Comparison of ENCODE assay signal across 23 cellular contexts in the genomic region with DNA sequence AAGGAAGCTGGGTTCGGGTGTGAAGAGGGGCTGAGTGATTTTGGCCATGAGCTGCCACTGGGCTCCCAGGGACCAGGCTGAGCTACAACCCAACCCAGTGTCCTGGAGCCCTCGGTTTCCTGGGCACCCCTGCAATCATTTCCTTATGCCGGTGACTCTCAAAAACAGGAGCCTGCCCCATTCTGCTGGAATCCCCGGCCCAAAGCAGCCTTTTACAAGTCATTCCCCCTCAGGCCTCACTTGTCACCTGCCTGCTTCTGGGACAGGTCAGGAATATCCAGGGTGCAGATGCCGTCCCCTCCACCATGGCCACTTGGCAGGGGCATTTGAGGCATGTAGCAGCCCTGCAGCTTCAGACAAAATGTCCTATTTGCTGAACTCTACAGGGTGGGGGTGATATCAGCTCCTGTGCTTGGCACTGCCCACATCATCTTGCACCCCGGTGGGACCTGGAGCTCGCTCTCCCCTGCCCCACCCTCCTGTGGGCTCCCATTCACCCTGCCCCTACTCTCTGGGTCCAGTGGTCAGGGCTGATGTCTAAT. TPM values are rescaled to one million over a fixed set of nuclear protein-coding genes. Genes with fewer than 3 reads are reported as not detected.
"Had no signal": no experiment of that assay in that cellular context is flagged by ENCODE, and none has a peak within 500 bp of the region (broad histone marks: within the 10 kb centered on the region; RNA-seq: fewer than 3 reads in every experiment).

No MANE protein-coding gene starts in this region.

- H3K4me3 ChIP-seq: dorsolateral prefrontal cortex, esophagus muscularis mucosa, gastrocnemius medialis, heart right ventricle, mucosa of descending colon, pancreas, smooth muscle cell, testis, tibial nerve had no signal

- H3K27me3 ChIP-seq: dorsolateral prefrontal cortex, gastrocnemius medialis, heart right ventricle, pancreas, testis, tibial nerve had no signal

- FAIRE-seq: keratinocyte, pancreas had no signal

- H3K9me3 ChIP-seq: esophagus muscularis mucosa, gastrocnemius medialis, heart right ventricle, mucosa of descending colon, pancreas, testis, tibial nerve had no signal

- H3K27ac ChIP-seq: epithelial cell of prostate, esophagus muscularis mucosa, gastrocnemius medialis, heart right ventricle, pancreas, testis, tibial nerve had no signal

- ATAC-seq: gastrocnemius medialis; left colon; mucosa of descending colon; naive thymus-derived CD8-positive, alpha-beta T cell; pancreas; stimulated activated naive B cell treated with anti-CD40 and anti-IgM and Interleukin-4, amounts not matched to agents 10 μg/mL and 1 μg/mL and 100 μg/mL, for 72 hours; stimulated activated naive CD8-positive, alpha-beta T cell treated with anti-CD3 and anti-CD28 coated beads, Interleukin-15, amount 100 ng/mL, for 72 hours had no signal

- H3K4me2 ChIP-seq: smooth muscle cell had no signal

- H3K36me3 ChIP-seq: gastrocnemius medialis, pancreas had no signal

- H3K4me1 ChIP-seq: gastrocnemius medialis, pancreas, testis had no signal

- DNase-seq: caudate nucleus; cortex of kidney; effector memory CD4-positive, alpha-beta T cell; gastrocnemius medialis; heart right ventricle; mammary epithelial cell; naive thymus-derived CD8-positive, alpha-beta T cell; stimulated activated CD4-positive, alpha-beta T cell treated with anti-CD3 and anti-CD28 coated beads, Interleukin-1b, Interleukin-23, amount 100 ng/mL, for 48 hours; stimulated activated CD4-positive, alpha-beta T cell treated with anti-CD3 and anti-CD28 coated beads, Interleukin-4, amount 100 ng/mL, for 4 hours; stimulated activated naive B cell treated with anti-CD40 and anti-IgM and Interleukin-4, amounts not matched to agents 10 μg/mL and 1 μg/mL and 100 μg/mL, for 72 hours; stimulated activated naive CD8-positive, alpha-beta T cell treated with anti-CD3 and anti-CD28 coated beads, Interleukin-15, amount 100 ng/mL, for 72 hours; testis had no signal

RNA-seq across cellular contexts. Expression of gene CDK18, which starts 30.0 kb away (rescaled TPM):
- total RNA-seq: pulmonary artery endothelial cell had no signal
- polyA plus RNA-seq: neural cell had no signal
